ENCODE assay signal across 26 cellular contexts in the genomic region with DNA sequence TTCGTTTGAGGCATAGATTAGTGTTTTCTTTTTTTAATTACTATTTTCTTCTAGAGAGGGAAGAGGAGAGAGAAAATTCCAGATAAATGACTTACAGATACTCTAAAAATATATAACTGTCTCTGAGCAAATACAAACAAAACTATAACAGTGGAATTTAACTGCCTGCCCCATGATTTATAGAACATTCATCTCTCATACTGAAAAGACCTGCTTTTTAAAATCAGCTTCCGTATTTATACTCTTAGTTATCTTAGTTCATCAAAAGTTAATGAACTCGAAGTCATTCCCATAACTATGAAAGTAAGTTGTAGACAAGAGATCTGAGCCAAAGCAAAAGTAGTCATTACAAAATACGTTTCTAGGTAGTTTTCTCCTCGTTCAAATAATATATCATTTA.
A peak's percentile ranks its signal among the peaks of the same experiment; 100 is the strongest.
DNase-seq lines count a peak whose midpoint lies in the region; ATAC-seq, FAIRE-seq and TF ChIP-seq lines count a peak whose summit lies in the region.
"Had no signal": no experiment of that assay in that cellular context is flagged by ENCODE, and none has a peak within 500 bp of the region (broad histone marks: within the 10 kb centered on the region; RNA-seq: fewer than 3 reads in every experiment).

No MANE protein-coding gene starts in this region.

- no peak overlapping the region for H3K9ac ChIP-seq in SK-N-SH
- no peak overlapping the region for H3K9ac ChIP-seq in mesendoderm (ENCODE audit: low read length)
- H3K9ac ChIP-seq: neural progenitor cell had no signal

- no peak for DNase-seq in SK-N-SH
- DNase-seq in sigmoid colon = no peak
- no peak for DNase-seq in GM13977 (ENCODE audit: low spot score)
- no peak for DNase-seq in mesendoderm
- no peak for DNase-seq in frontal cortex (ENCODE audit: low spot score in 2 of 2)
- DNase-seq in lower lobe of right lung = no peak
- DNase-seq: activated CD4-positive, CD25-positive, alpha-beta regulatory T cell treated with anti-CD3 and anti-CD28 coated beads, Interleukin-2, amount 50 U/mL, for 72 hours; activated CD8-positive, alpha-beta T cell treated with anti-CD3 and anti-CD28 coated beads for 36 hours; activated naive CD8-positive, alpha-beta T cell treated with anti-CD3 and anti-CD28 coated beads, Interleukin-2, amount 10 ng/mL, durations not matched to agents 7 days and 5 days; activated T-cell treated with anti-CD3 and anti-CD28 coated beads for 4 hours; caudate nucleus; EL; islet precursor cell; NCI-H1436; NCI-H345; posterior cingulate gyrus; stimulated activated naive CD8-positive, alpha-beta T cell treated with anti-CD3 and anti-CD28 coated beads, Interleukin-15, Interleukin-2, amounts not matched to agents 100 U/mL and 50 U/mL, for 24 hours; T-helper 17 cell; trophoblast cell had no signal

- CTCF ChIA-PET in SK-N-SH (lab: Yijun Ruan, JAX) = no interaction called here

- no peaks in the 10 kb centered on the region for H4K20me1 ChIP-seq in SK-N-SH (ENCODE audit: insufficient read depth)

- no peak overlapping the region for H3K56ac ChIP-seq in mesendoderm (ENCODE audit: low read length)

- H4K8ac ChIP-seq in mesendoderm (ENCODE audit: low read depth, low read length) = no peak overlapping the region

- peaks cover 0 to 20% of the 10 kb centered on the region in 2 experiments; a peak in 1 of 4 replicates for H3K4me1 ChIP-seq in SK-N-SH (ENCODE audit: control insufficient read depth in 1 of 2, insufficient read depth in 2 of 2, low read depth in 1 of 2, low read length in 1 of 2)
- H3K4me1 ChIP-seq in gastroesophageal sphincter = peaks cover 7 to 85% (median 16%) of the 10 kb centered on the region in 3 donors
- H3K4me1 ChIP-seq in sigmoid colon = peaks cover 0 to 81% (median 76%) of the 10 kb centered on the region in 4 donors
- peaks cover 2% of the 10 kb centered on the region for H3K4me1 ChIP-seq in mesendoderm (ENCODE audit: control insufficient read depth, low read depth, low read length)
- H3K4me1 ChIP-seq in lower lobe of right lung = peaks cover 46% of the 10 kb centered on the region

- H3K27ac ChIP-seq in SK-N-SH (ENCODE audit: low read depth in 2 of 2, low read length in 1 of 2) (peak overlapping the region in 1 of 2 experiments; percentile 67; a peak in 2 of 4 replicates), gastroesophageal sphincter (peak overlapping the region in 3 of 4 donors; percentile 80 to 97 (median 87)), sigmoid colon (peak overlapping the region; percentile 75 to 90 (median 81)), mesendoderm (ENCODE audit: low read depth, low read length) (no peak overlapping the region), lower lobe of right lung (no peak overlapping the region)
- H3K27ac ChIP-seq: 22Rv1, neural progenitor cell, SK-N-MC had no signal

- no peak overlapping the region for H4K5ac ChIP-seq in mesendoderm (ENCODE audit: low read length)

- no peak for TF ChIP-seq POLR2A in gastroesophageal sphincter (IDR thresholded peaks at IDR 0.05)
- no peak for TF ChIP-seq POLR2A in sigmoid colon (IDR thresholded peaks at IDR 0.05)

- ATAC-seq in SK-N-SH treated with all-trans-retinoic acid at 6 μM for 48 hours (no peak), gastroesophageal sphincter (no peak), lower lobe of right lung (no peak)
- ATAC-seq: activated CD8-positive, alpha-beta T cell treated with anti-CD3 and anti-CD28 coated beads for 36 hours; GM23338; stimulated activated naive CD8-positive, alpha-beta T cell treated with anti-CD3 and anti-CD28 coated beads, Interleukin-15, Interleukin-2, amounts not matched to agents 100 U/mL and 50 U/mL, for 24 hours; T-helper 17 cell had no signal

- H2BK5ac ChIP-seq in mesendoderm (ENCODE audit: low read length) = no peak overlapping the region

- WGBS in SK-N-SH (ENCODE audit: low lambda C conversion rate) = 37% methylated on average over 5 of the region's 5 CpGs
- 40 to 48% methylated on average over 5 of the region's 5 CpGs for WGBS in gastroesophageal sphincter (ENCODE audit: low coverage in 1 of 2), 2 donors
- 79 to 83% methylated on average over 5 of the region's 5 CpGs for WGBS in sigmoid colon, 2 donors
- WGBS in mesendoderm (ENCODE audit: extremely low coverage, insufficient coverage, low lambda C conversion rate) = no CpG with 5 or more reads among the region's 5 CpGs

- no peak overlapping the region for H2BK120ac ChIP-seq in mesendoderm (ENCODE audit: low read depth, low read length)

- H2AK5ac ChIP-seq in mesendoderm (ENCODE audit: low read length) = no peak overlapping the region

- TF ChIP-seq EP300 in SK-N-SH (IDR thresholded peaks at IDR 0.05; ENCODE audit: borderline replicate concordance in 1 of 2, low read depth in 1 of 2, low read length in 1 of 2) (no peak), gastroesophageal sphincter (IDR thresholded peaks at IDR 0.05) (no peak), sigmoid colon (IDR thresholded peaks at IDR 0.05) (no peak)

- H3K9me3 ChIP-seq in SK-N-SH = no peaks in the 10 kb centered on the region
- no peaks in the 10 kb centered on the region for H3K9me3 ChIP-seq in gastroesophageal sphincter
- no peaks in the 10 kb centered on the region for H3K9me3 ChIP-seq in sigmoid colon
- H3K9me3 ChIP-seq in lower lobe of right lung = no peaks in the 10 kb centered on the region

- POLR2A ChIA-PET in SK-N-SH (lab: Yijun Ruan, JAX) = no interaction called here

- intact Hi-C loops in sigmoid colon (cut with DNase I) = no loop called here
- intact Hi-C loops in lower lobe of right lung (cut with DNase I) = no loop called here

- no peaks in the 10 kb centered on the region for H3K27me3 ChIP-seq in SK-N-SH (ENCODE audit: insufficient read depth)
- no peaks in the 10 kb centered on the region for H3K27me3 ChIP-seq in gastroesophageal sphincter
- no peaks in the 10 kb centered on the region for H3K27me3 ChIP-seq in sigmoid colon
- H3K27me3 ChIP-seq in mesendoderm (ENCODE audit: insufficient read depth, low read length, poor library complexity) = no peaks in the 10 kb centered on the region
- H3K27me3 ChIP-seq in lower lobe of right lung (ENCODE audit: low read depth) = no peaks in the 10 kb centered on the region
- H3K27me3 ChIP-seq: neural progenitor cell had no signal

- peaks cover 11% of the 10 kb centered on the region for H3F3A ChIP-seq in SK-N-SH (replicated peaks; ENCODE audit: insufficient read depth)

- H3K4me3 ChIP-seq in SK-N-SH (ENCODE audit: low read depth in 2 of 2, low read length in 1 of 2) (no peak overlapping the region), gastroesophageal sphincter (no peak overlapping the region), sigmoid colon (no peak overlapping the region), mesendoderm (ENCODE audit: low read length) (no peak overlapping the region), lower lobe of right lung (no peak overlapping the region)
- H3K4me3 ChIP-seq: GM23338, neural progenitor cell, SK-N-MC had no signal

- H3K79me2 ChIP-seq in SK-N-SH (ENCODE audit: insufficient read depth) (peaks cover 20% of the 10 kb centered on the region), mesendoderm (ENCODE audit: control insufficient read depth, insufficient read depth, low read length) (no peaks in the 10 kb centered on the region)

- peaks cover 0 to 6% of the 10 kb centered on the region in 2 experiments for H3K36me3 ChIP-seq in SK-N-SH (replicated peaks in 1 of 2; ENCODE audit: control insufficient read depth in 1 of 2, insufficient read depth in 2 of 2, low read length in 1 of 2)
- H3K36me3 ChIP-seq in gastroesophageal sphincter = peaks cover 0 to 19% of the 10 kb centered on the region in 2 donors
- peaks cover 0 to 7% (median 1%) of the 10 kb centered on the region in 4 donors for H3K36me3 ChIP-seq in sigmoid colon
- peaks cover 2% of the 10 kb centered on the region for H3K36me3 ChIP-seq in mesendoderm (ENCODE audit: control insufficient read depth, insufficient read depth, low read length)
- peaks cover 2% of the 10 kb centered on the region for H3K36me3 ChIP-seq in lower lobe of right lung
- H3K36me3 ChIP-seq: neural progenitor cell had no signal

- in situ Hi-C loops in GM13977 (cut with MboI; ENCODE audit: low pct_unique_long_range_greater_than_20kb, low sequenced_read_pairs, unreplicated experiment) = no loop called here

- H2AFZ ChIP-seq in SK-N-SH (ENCODE audit: low read depth) = 0 out of 2 replicates have a peak overlapping the region, but pooled peaks have one; percentile 24
- H2AFZ ChIP-seq: GM23338, neural progenitor cell had no signal

- peaks cover 5% of the 10 kb centered on the region for H3K79me1 ChIP-seq in mesendoderm (ENCODE audit: low read length)

- TF ChIP-seq RAD21 in SK-N-SH (IDR thresholded peaks at IDR 0.05; ENCODE audit: low read length) = no peak

- H3K4me2 ChIP-seq in SK-N-SH (0 out of 2 replicates have a peak overlapping the region, but pooled peaks have one; percentile 35), mesendoderm (ENCODE audit: low read length) (no peak overlapping the region)
- H3K4me2 ChIP-seq: GM23338, neural progenitor cell had no signal

- H3K9me2 ChIP-seq in SK-N-SH = no peaks in the 10 kb centered on the region

- no peak overlapping the region for H2BK15ac ChIP-seq in mesendoderm (replicated peaks; ENCODE audit: low read depth)

- no peak overlapping the region for H3K4ac ChIP-seq in mesendoderm (ENCODE audit: low read depth, low read length)

- no peak overlapping the region for H3K23ac ChIP-seq in mesendoderm (ENCODE audit: low read length)

- TF ChIP-seq CTCF in SK-N-SH (IDR thresholded peaks at IDR 0.05) = no peak
- TF ChIP-seq CTCF in gastroesophageal sphincter (IDR thresholded peaks at IDR 0.05) = no peak
- no peak for TF ChIP-seq CTCF in sigmoid colon (IDR thresholded peaks at IDR 0.05)
- TF ChIP-seq CTCF in GM13977 (IDR thresholded peaks at IDR 0.05; ENCODE audit: extremely low read depth, insufficient read depth, missing control alignments) = no peak
- no peak for TF ChIP-seq CTCF in lower lobe of right lung (IDR thresholded peaks at IDR 0.05)

- no peak for FAIRE-seq in frontal cortex (lab: Jason Lieb, UNC)
- FAIRE-seq: GM12892 had no signal

- no peak overlapping the region for H3K18ac ChIP-seq in mesendoderm (ENCODE audit: low read length)

TF ChIP-seq in SK-N-SH, 30 proteins besides CTCF, POLR2A, EP300 and RAD21 (continues in another document):
- no peak for TF ChIP-seq MEF2A (IDR thresholded peaks at IDR 0.05; ENCODE audit: borderline replicate concordance, low read depth)
- TF ChIP-seq RXRA (IDR thresholded peaks at IDR 0.05; ENCODE audit: borderline replicate concordance, low read depth) = no peak
- TF ChIP-seq NFIC (IDR thresholded peaks at IDR 0.05; ENCODE audit: borderline replicate concordance) = no peak
- no peak for TF ChIP-seq JUND (IDR thresholded peaks at IDR 0.05)
- no peak for TF ChIP-seq CHD2 (IDR thresholded peaks at IDR 0.05; ENCODE audit: low read length, partially characterized antibody)
- TF ChIP-seq YY1 (IDR thresholded peaks at IDR 0.05; ENCODE audit: low read depth) = no peak

TF ChIP-seq in SK-N-SH treated with all-trans-retinoic acid at 6 μM for 48 hours, 23 proteins besides CTCF, POLR2A, EP300 and RAD21 (continues in another document):
- no peak for TF ChIP-seq ESRRG (CRISPR knock-in tag; IDR thresholded peaks at IDR 0.05)

Comparison
In these comparisons a context has a peak if more than half of its experiments do, and no peak if none do; other contexts are left out.
1. H3K27ac ChIP-seq: peak in gastroesophageal sphincter (3 of 4) and sigmoid colon (4 of 4); none in mesendoderm (single experiment) and lower lobe of right lung (single experiment).